11 cellular contexts compared by ENCODE assay signal in genomic region chr11:94457118-94458029, GRCh38.
DNase-seq lines count a peak whose midpoint lies in the region; ATAC-seq lines count a peak whose summit lies in the region.
"Had no signal": no experiment of that assay in that cellular context is flagged by ENCODE, and none has a peak within 500 bp of the region (broad histone marks: within the 10 kb centered on the region; RNA-seq: fewer than 3 reads in every experiment).

No MANE protein-coding gene starts in this region.

- ATAC-seq in GM18511 (IDR thresholded peaks at IDR 0.05; ENCODE audit: unreplicated experiment) (peak; percentile 73), HG03095 (IDR thresholded peaks at IDR 0.05; ENCODE audit: unreplicated experiment) (peak; percentile 54), HG03175 (IDR thresholded peaks at IDR 0.05; ENCODE audit: unreplicated experiment) (no peak)

- DNase-seq in astrocyte of the hippocampus (ENCODE audit: low read depth, low spot score) (peak; percentile 11), pons (ENCODE audit: low spot score) (peak; percentile 7)
- no peak for DNase-seq in central memory CD4-positive, alpha-beta T cell
- no peak for DNase-seq in activated CD4-positive, alpha-beta T cell treated with anti-CD3 and anti-CD28 coated beads for 1 hour
- DNase-seq: effector memory CD4-positive, alpha-beta T cell; glutamatergic neuron; NCI-H2081 treated with DMSO at 0.1 percent for 48 hours; sigmoid colon had no signal

Comparison
In these comparisons a context has a peak if more than half of its experiments do, and no peak if none do; other contexts are left out.
1. DNase-seq: peak in astrocyte of the hippocampus (single experiment) and pons (single experiment); none in central memory CD4-positive, alpha-beta T cell (single experiment) and activated CD4-positive, alpha-beta T cell treated with anti-CD3 and anti-CD28 coated beads for 1 hour (single experiment).